Comparison of ENCODE assay signal across 12 cellular contexts in genomic region chr11:69943066-69943465, GRCh38.
DNase-seq lines count a peak whose midpoint lies in the region; ATAC-seq, FAIRE-seq and TF ChIP-seq lines count a peak whose summit lies in the region.
"Had no signal": no experiment of that assay in that cellular context is flagged by ENCODE, and none has a peak within 500 bp of the region (broad histone marks: within the 10 kb centered on the region; RNA-seq: fewer than 3 reads in every experiment).

No MANE protein-coding gene starts in this region.

- DNase-seq in heart left ventricle (peak in 1 of 5 donors; percentile 18), Right ventricle myocardium inferior (ENCODE audit: missing footprints) (no peak), SJSA1 (ENCODE audit: low read depth in 1 of 2, low spot score in 2 of 2) (peak; percentile 63 to 84), kidney (peak; percentile 43), NCI-H2227 (lab: John Stamatoyannopoulos, UW; ENCODE audit: unreplicated experiment) (no peak), midbrain (lab: John Stamatoyannopoulos, UW) (no peak), OCI-M1 (lab: John Stamatoyannopoulos, UW) (no peak)
- DNase-seq: NCI-H446, T-helper 2 cell had no signal

- H3K27ac ChIP-seq in heart left ventricle: peak overlapping the region in 11 of 12 donors; percentile 4 to 94 (median 59)
- no peak overlapping the region for H3K27ac ChIP-seq in SJSA1
- H3K27ac ChIP-seq in kidney (ENCODE audit: low read depth in 2 of 2, low read length in 2 of 2): no peak overlapping the region
- H3K27ac ChIP-seq: suprapubic skin had no signal

- TF ChIP-seq CTCF in heart left ventricle (IDR thresholded peaks at IDR 0.05) (peak in 3 of 12 donors; percentile 17 to 25 (median 21)), kidney (IDR thresholded peaks at IDR 0.05; ENCODE audit: borderline replicate concordance, extremely low read depth, insufficient read depth) (no peak)

- ATAC-seq in heart left ventricle (peak in 1 of 4 donors; percentile 3), Right ventricle myocardium inferior (no peak), HG03521 (IDR thresholded peaks at IDR 0.05; ENCODE audit: unreplicated experiment) (no peak)

- WGBS in heart left ventricle, 4 donors: 68 to 77% (median 70%) methylated on average over 6 of the region's 6 CpGs

- H3K36me3 ChIP-seq in heart left ventricle: no peaks in the 10 kb centered on the region
- H3K36me3 ChIP-seq in SJSA1: no peaks in the 10 kb centered on the region
- no peaks in the 10 kb centered on the region for H3K36me3 ChIP-seq in kidney (ENCODE audit: control insufficient read depth in 1 of 2, insufficient read depth in 2 of 2, low read length in 2 of 2)
- H3K36me3 ChIP-seq: suprapubic skin had no signal

- H3K4me1 ChIP-seq in heart left ventricle (peaks cover 0 to 26% (median 12%) of the 10 kb centered on the region in 12 donors), SJSA1 (replicated peaks) (peaks cover 12% of the 10 kb centered on the region), kidney (ENCODE audit: control insufficient read depth in 1 of 2, insufficient read depth in 1 of 2, low read depth in 1 of 2, low read length in 2 of 2) (peaks cover 3 to 4% of the 10 kb centered on the region in 2 donors)
- H3K4me1 ChIP-seq: suprapubic skin had no signal

- no peak for FAIRE-seq in kidney (lab: Jason Lieb, UNC)
- FAIRE-seq: GM12891 had no signal

- H3K4me3 ChIP-seq in heart left ventricle: no peak overlapping the region
- H3K4me3 ChIP-seq in SJSA1: no peak overlapping the region
- H3K4me3 ChIP-seq in kidney (ENCODE audit: low read length in 2 of 2): no peak overlapping the region
- H3K4me3 ChIP-seq: suprapubic skin had no signal

- intact Hi-C loops in heart left ventricle (cut with DNase I) (loop anchor here in 3 of 10 donors (5.0 to 10.0 kb wide), 2 partner anchors 132 to 134 kb away; partner anchors contain the start of gene ANO1 (in 3 of the 3)), Right ventricle myocardium inferior (cut with DNase I) (loop anchor here (1.0 kb wide), 1 partner anchor 248 kb away; no protein-coding TSS in a partner anchor), kidney (cut with DNase I) (no loop called here)

- no peak for TF ChIP-seq POLR2A in heart left ventricle (IDR thresholded peaks at IDR 0.05)

- H3K9me3 ChIP-seq in heart left ventricle (no peaks in the 10 kb centered on the region), SJSA1 (replicated peaks) (no peaks in the 10 kb centered on the region), kidney (ENCODE audit: control insufficient read depth in 1 of 2, low read length in 2 of 2) (no peaks in the 10 kb centered on the region)
- H3K9me3 ChIP-seq: suprapubic skin had no signal

- no peak overlapping the region for H3K9ac ChIP-seq in kidney (ENCODE audit: low read length in 2 of 2)

- H3K27me3 ChIP-seq in heart left ventricle (no peaks in the 10 kb centered on the region), SJSA1 (replicated peaks) (no peaks in the 10 kb centered on the region)

Comparison
In these comparisons a context has a peak if more than half of its experiments do, and no peak if none do; other contexts are left out.
1. DNase-seq: peak in SJSA1 (2 of 2) and kidney (single experiment); none in Right ventricle myocardium inferior (single experiment), NCI-H2227 (single experiment), midbrain (single experiment) and OCI-M1 (single experiment).
2. H3K27ac ChIP-seq: peak in heart left ventricle (11 of 12); none in SJSA1 (single experiment) and kidney (0 of 2).